ENCODE assay signal across 8 cellular contexts in the genomic region with DNA sequence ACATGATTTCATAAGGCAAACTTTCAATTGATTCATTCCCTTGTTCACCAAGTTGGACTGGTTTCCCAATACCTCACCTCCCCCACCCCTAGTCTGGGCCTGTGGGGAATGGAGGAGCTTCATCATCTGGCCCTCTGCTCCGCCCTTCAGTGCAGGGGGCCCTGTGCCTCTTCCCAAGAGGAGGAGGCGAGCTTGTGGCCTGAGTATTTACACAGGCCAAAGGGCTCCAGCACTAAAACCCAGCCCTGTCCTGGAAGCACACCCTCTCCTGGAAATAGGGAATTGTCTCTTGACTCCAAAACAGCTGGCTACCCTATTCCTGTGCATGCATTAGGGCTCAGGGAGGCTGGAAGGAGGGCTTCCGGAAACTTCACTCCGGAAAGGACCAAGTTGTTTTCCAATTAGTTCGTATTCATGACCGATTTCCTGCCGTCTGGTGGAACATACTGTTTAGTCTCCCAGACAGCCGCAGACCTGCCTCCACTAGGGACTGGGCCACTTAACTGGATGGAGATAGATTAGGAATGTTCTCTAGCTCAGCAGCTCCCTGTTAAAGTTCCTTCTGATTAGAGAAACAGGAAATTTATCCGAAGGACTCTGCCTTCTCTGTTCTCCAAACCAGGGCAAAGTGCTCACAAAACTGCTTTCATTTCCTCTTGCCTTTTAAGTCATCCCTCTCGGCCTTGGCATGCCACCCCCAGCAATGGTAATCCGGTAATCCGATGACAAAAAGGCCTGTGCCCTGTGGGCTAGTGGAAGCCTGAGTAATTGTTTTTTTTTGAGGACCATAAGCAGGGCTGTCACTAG. TPM values are rescaled to one million over a fixed set of nuclear protein-coding genes. Genes with fewer than 3 reads are reported as not detected.
DNase-seq lines count a peak whose midpoint lies in the region; ATAC-seq and TF ChIP-seq lines count a peak whose summit lies in the region.

No MANE protein-coding gene starts in this region.

- TF ChIP-seq POLR2A in right lobe of liver (IDR thresholded peaks at IDR 0.05): no peak
- no peak for TF ChIP-seq POLR2A in transverse colon (IDR thresholded peaks at IDR 0.05)

- no peak overlapping the region for H3K4me3 Mint-ChIP-seq in CD8-positive, alpha-beta memory T cell

- no peak overlapping the region for H3K4me3 ChIP-seq in coronary artery
- H3K4me3 ChIP-seq in right lobe of liver: no peak overlapping the region
- no peak overlapping the region for H3K4me3 ChIP-seq in transverse colon
- no peak overlapping the region for H3K4me3 ChIP-seq in CD8-positive, alpha-beta memory T cell (ENCODE audit: low read length)

- ATAC-seq in right lobe of liver: peak; percentile 75 to 92 (median 84)

- H3K9me3 ChIP-seq in right lobe of liver: no peaks in the 10 kb centered on the region
- H3K9me3 ChIP-seq in transverse colon: no peaks in the 10 kb centered on the region
- no peaks in the 10 kb centered on the region for H3K9me3 ChIP-seq in CD8-positive, alpha-beta memory T cell (ENCODE audit: low read length)

- DNase-seq in LHCN-M2 (ENCODE audit: low read depth) (peak; percentile 88), coronary artery (ENCODE audit: low spot score) (peak; percentile 84), right lobe of liver (peak; percentile 77 to 90 (median 88)), transverse colon (peak; percentile 75), UCSD-AML1 (lab: John Stamatoyannopoulos, UW; ENCODE audit: unreplicated experiment) (no peak)
- no peak for DNase-seq in activated CD4-positive, alpha-beta T cell treated with anti-CD3 and anti-CD28 coated beads, Interleukin-2, amount 50 U/mL, for 1 hour
- DNase-seq in CD8-positive, alpha-beta memory T cell: no peak
- DNase-seq in activated CD8-positive, alpha-beta memory T cell treated with anti-CD3 and anti-CD28 coated beads for 24 hours: no peak

- no peaks in the 10 kb centered on the region for H3K9me3 Mint-ChIP-seq in CD8-positive, alpha-beta memory T cell

- H3K27ac ChIP-seq in coronary artery: peak overlapping the region; percentile 36 to 82
- H3K27ac ChIP-seq in right lobe of liver: peak overlapping the region; percentile 80 to 83 (median 82)
- H3K27ac ChIP-seq in transverse colon: peak overlapping the region; percentile 79 to 84 (median 82)
- no peak overlapping the region for H3K27ac ChIP-seq in CD8-positive, alpha-beta memory T cell (ENCODE audit: low read depth, low read length)

- peaks cover 0 to 2% (median 0%) of the 10 kb centered on the region in 3 donors for H3K36me3 Mint-ChIP-seq in CD8-positive, alpha-beta memory T cell

- H3K4me1 Mint-ChIP-seq in CD8-positive, alpha-beta memory T cell: no peaks in the 10 kb centered on the region

- POLR2A ChIA-PET in CD8-positive, alpha-beta memory T cell (lab: Charles Lee): no interaction called here

- WGBS in right lobe of liver (ENCODE audit: insufficient coverage, low coverage, low lambda C conversion rate, missing lambda C conversion rate): 41% methylated on average over 12 of the region's 12 CpGs
- WGBS in transverse colon (ENCODE audit: low coverage in 1 of 2), 2 donors: 48% methylated on average over 12 of the region's 12 CpGs; no CpG with 5 or more reads in 1 of the 2 donors

- no peak overlapping the region for H3K27ac Mint-ChIP-seq in CD8-positive, alpha-beta memory T cell

- H3K27me3 ChIP-seq in right lobe of liver: no peaks in the 10 kb centered on the region
- H3K27me3 ChIP-seq in transverse colon: no peaks in the 10 kb centered on the region
- H3K27me3 ChIP-seq in CD8-positive, alpha-beta memory T cell (ENCODE audit: insufficient read depth, low read length, poor library complexity, severe bottlenecking): no peaks in the 10 kb centered on the region

- TF ChIP-seq EP300 in transverse colon (IDR thresholded peaks at IDR 0.05; ENCODE audit: low read depth): no peak

- CTCF ChIA-PET in CD8-positive, alpha-beta memory T cell (lab: Charles Lee): no interaction called here

- TF ChIP-seq CTCF in coronary artery (IDR thresholded peaks at IDR 0.05) (no peak), right lobe of liver (IDR thresholded peaks at IDR 0.05) (no peak), transverse colon (IDR thresholded peaks at IDR 0.05) (no peak)

- H3K27me3 Mint-ChIP-seq in CD8-positive, alpha-beta memory T cell: peaks cover 7 to 8% of the 10 kb centered on the region in 2 donors

- in situ Hi-C loops in transverse colon (cut with MboI; ENCODE audit: low pct_ligation_motif_present in 1 of 4, low pct_unique_long_range_greater_than_20kb in 1 of 4, low sequenced_read_pairs in 3 of 4): no loop called here

- H3K4me1 ChIP-seq in right lobe of liver (peaks cover 0 to 34% (median 10%) of the 10 kb centered on the region in 4 donors), transverse colon (peaks cover 0 to 43% (median 11%) of the 10 kb centered on the region in 4 donors)
- H3K4me1 ChIP-seq in CD8-positive, alpha-beta memory T cell (ENCODE audit: insufficient read depth, low read length): no peaks in the 10 kb centered on the region

- H3K36me3 ChIP-seq in right lobe of liver (no peaks in the 10 kb centered on the region), transverse colon (no peaks in the 10 kb centered on the region)
- H3K36me3 ChIP-seq in CD8-positive, alpha-beta memory T cell (ENCODE audit: insufficient read depth, low read length): no peaks in the 10 kb centered on the region

- intact Hi-C loops in right lobe of liver (cut with DNase I): no loop called here
- intact Hi-C loops in transverse colon (cut with DNase I; ENCODE audit: low total_unique reads): no loop called here

RNA-seq across cellular contexts. Expression of a gene that starts 5.8 kb away (rescaled TPM):
- total RNA-seq in LHCN-M2 (2014; rRNA removed): 62.8 and 74.5 TPM in 2 replicates
- polyA plus RNA-seq in LHCN-M2 (2012): 59.1 TPM
- 10 to 100 TPM in 1 of 6 experiments, 1 to 10 TPM in 5; 3.1 to 13.7 (median 3.7) TPM for total RNA-seq in right lobe of liver
- total RNA-seq in transverse colon: 10 to 100 TPM in 2 of 4 donors, 1 to 10 TPM in 2; 9.3 to 72.2 (median 13.1) TPM
- not detected for total RNA-seq in CD8-positive, alpha-beta memory T cell
- not detected for polyA plus RNA-seq in CD8-positive, alpha-beta memory T cell

RNA-seq across cellular contexts. Expression of a gene that starts 13.1 kb away (rescaled TPM):
- total RNA-seq in LHCN-M2 (2014; rRNA removed) (23.5 and 27.3 TPM in 2 replicates), right lobe of liver (10 to 100 TPM; 35.6 to 50.2 (median 41.0) TPM), transverse colon (100 to 1,000 TPM in 2 of 4 donors, 10 to 100 TPM in 2; 16.7 to 114 (median 70.3) TPM)
- 19.9 TPM for polyA plus RNA-seq in LHCN-M2 (2012)
- under 1 TPM; 0.07 to 0.33 TPM for total RNA-seq in CD8-positive, alpha-beta memory T cell
- 1.9 TPM for polyA plus RNA-seq in CD8-positive, alpha-beta memory T cell

Comparison
In these comparisons a context has a peak if more than half of its experiments do, and no peak if none do; other contexts are left out.
1. DNase-seq: peak in LHCN-M2 (single experiment), coronary artery (single experiment), right lobe of liver (3 of 3) and transverse colon (single experiment); none in activated CD4-positive, alpha-beta T cell treated with anti-CD3 and anti-CD28 coated beads, Interleukin-2, amount 50 U/mL, for 1 hour (single experiment), UCSD-AML1 (single experiment), CD8-positive, alpha-beta memory T cell (0 of 5) and activated CD8-positive, alpha-beta memory T cell treated with anti-CD3 and anti-CD28 coated beads for 24 hours (single experiment).
2. RNA of a gene that starts 5.8 kb away (total RNA-seq): 62.8 to 74.5 TPM in LHCN-M2, 9.3 to 72.2 TPM in transverse colon and 3.1 to 13.7 TPM in right lobe of liver; not detected in CD8-positive, alpha-beta memory T cell; every median in the first group is over 4 times any median in the second.
3. RNA of a gene that starts 13.1 kb away (total RNA-seq): 16.7 to 114 TPM in transverse colon, 35.6 to 50.2 TPM in right lobe of liver and 23.5 to 27.3 TPM in LHCN-M2; 0.07 to 0.33 TPM in CD8-positive, alpha-beta memory T cell; every median in the first group is over 10 times any median in the second.